Comparison of ENCODE assay signal across 1 cellular context in genomic region chr3:125679258-125679657, GRCh38.
TF ChIP-seq lines count a peak whose summit lies in the region.

No MANE protein-coding gene starts in this region.

TF ChIP-seq in HepG2, 621 proteins besides CTCF, POLR2A, EP300 and RAD21 (continued from another document):
- no peak for TF ChIP-seq ZNF280D (CRISPR knock-in tag; IDR thresholded peaks at IDR 0.05)
- TF ChIP-seq ZNF614 (CRISPR knock-in tag; IDR thresholded peaks at IDR 0.05; ENCODE audit: borderline replicate concordance): no peak
- TF ChIP-seq DR1 (CRISPR knock-in tag; IDR thresholded peaks at IDR 0.05): no peak
- no peak for TF ChIP-seq ZMYM4 (CRISPR knock-in tag; IDR thresholded peaks at IDR 0.05)
- TF ChIP-seq TERF1 (CRISPR knock-in tag; IDR thresholded peaks at IDR 0.05): no peak
- TF ChIP-seq NPAS2 (CRISPR knock-in tag; IDR thresholded peaks at IDR 0.05; ENCODE audit: borderline replicate concordance): no peak
